Comparison of ENCODE assay signal across 16 cellular contexts in genomic region chr21:42439284-42440186, GRCh38. TPM values are rescaled to one million over a fixed set of nuclear protein-coding genes. Genes with fewer than 3 reads are reported as not detected.
DNase-seq lines count a peak whose midpoint lies in the region; ATAC-seq and FAIRE-seq lines count a peak whose summit lies in the region.
"Had no signal": no experiment of that assay in that cellular context is flagged by ENCODE, and none has a peak within 500 bp of the region (broad histone marks: within the 10 kb centered on the region; RNA-seq: fewer than 3 reads in every experiment).

No MANE protein-coding gene starts in this region.

- peaks cover 20 to 55% (median 28%) of the 10 kb centered on the region in 4 donors for H3K4me1 Mint-ChIP-seq in CD4-positive, CD25-positive, alpha-beta regulatory T cell
- peaks cover 56% of the 10 kb centered on the region for H3K4me1 Mint-ChIP-seq in activated T-cell treated with anti-CD3 and anti-CD28 coated beads, Interleukin-2, amount 50 U/mL, for 24 hours (ENCODE audit: low read depth)
- peaks cover 29 to 59% (median 47%) of the 10 kb centered on the region in 7 donors for H3K4me1 Mint-ChIP-seq in naive thymus-derived CD4-positive, alpha-beta T cell

- no peaks in the 10 kb centered on the region for H3K27me3 ChIP-seq in CD4-positive, CD25-positive, alpha-beta regulatory T cell (ENCODE audit: control insufficient read depth, insufficient read depth, low read length)
- H3K27me3 ChIP-seq in naive thymus-derived CD4-positive, alpha-beta T cell (ENCODE audit: control insufficient read depth in 2 of 2, insufficient read depth in 2 of 2, low read length in 2 of 2): no peaks in the 10 kb centered on the region

- ATAC-seq in CD4-positive, CD25-positive, alpha-beta regulatory T cell (ENCODE audit: low read depth in 2 of 2): peak in 1 of 2 donors; percentile 47
- peak; percentile 36 for ATAC-seq in naive thymus-derived CD4-positive, alpha-beta T cell
- ATAC-seq in GM19023 (IDR thresholded peaks at IDR 0.05; ENCODE audit: unreplicated experiment) (no peak), GM18520 (IDR thresholded peaks at IDR 0.05; ENCODE audit: unreplicated experiment) (no peak), GM21723 (IDR thresholded peaks at IDR 0.05; ENCODE audit: unreplicated experiment) (no peak)

- H3K36me3 Mint-ChIP-seq in CD4-positive, CD25-positive, alpha-beta regulatory T cell: peaks cover 66% of the 10 kb centered on the region
- H3K36me3 Mint-ChIP-seq in activated T-cell treated with anti-CD3 and anti-CD28 coated beads, Interleukin-2, amount 50 U/mL, for 24 hours (ENCODE audit: low read depth): peaks cover 93% of the 10 kb centered on the region
- H3K36me3 Mint-ChIP-seq in naive thymus-derived CD4-positive, alpha-beta T cell: peaks cover 15 to 82% (median 56%) of the 10 kb centered on the region in 5 donors

- H3K27ac ChIP-seq in CD4-positive, CD25-positive, alpha-beta regulatory T cell (ENCODE audit: insufficient read depth, low read length, poor library complexity, severe bottlenecking): peak overlapping the region; percentile 34
- peak overlapping the region; percentile 30 for H3K27ac ChIP-seq in naive thymus-derived CD4-positive, alpha-beta T cell (ENCODE audit: low read depth, low read length)
- H3K27ac ChIP-seq: esophagus squamous epithelium, HL-60, lower lobe of right lung had no signal

- H3K4me3 Mint-ChIP-seq in CD4-positive, CD25-positive, alpha-beta regulatory T cell: peak overlapping the region in 1 of 4 donors; percentile 46
- H3K4me3 Mint-ChIP-seq in activated T-cell treated with anti-CD3 and anti-CD28 coated beads, Interleukin-2, amount 50 U/mL, for 24 hours: peak overlapping the region; percentile 25
- H3K4me3 Mint-ChIP-seq in naive thymus-derived CD4-positive, alpha-beta T cell: peak overlapping the region in 1 of 10 donors; percentile 14

- H3K4me1 ChIP-seq in CD4-positive, CD25-positive, alpha-beta regulatory T cell (ENCODE audit: control insufficient read depth, insufficient read depth, low read length, poor library complexity, severe bottlenecking): peaks cover 10% of the 10 kb centered on the region
- peaks cover 10 to 16% of the 10 kb centered on the region in 2 donors for H3K4me1 ChIP-seq in naive thymus-derived CD4-positive, alpha-beta T cell (ENCODE audit: control insufficient read depth in 2 of 2, insufficient read depth in 2 of 2, low read length in 2 of 2)
- H3K4me1 ChIP-seq: esophagus squamous epithelium, lower lobe of right lung had no signal

- no peaks in the 10 kb centered on the region for H3K9me3 ChIP-seq in CD4-positive, CD25-positive, alpha-beta regulatory T cell (ENCODE audit: control insufficient read depth in 2 of 2, low read length in 2 of 2)
- H3K9me3 ChIP-seq in naive thymus-derived CD4-positive, alpha-beta T cell (ENCODE audit: control insufficient read depth in 2 of 3, low read length in 3 of 3): no peaks in the 10 kb centered on the region
- H3K9me3 ChIP-seq: esophagus squamous epithelium, lower lobe of right lung had no signal

- intact Hi-C loops in naive thymus-derived CD4-positive, alpha-beta T cell (cut with micrococcal nuclease): loop anchor here in 1 of 2 donors (10.0 kb wide), 1 partner anchor 95 kb away; no protein-coding TSS in a partner anchor

- H3K9me3 Mint-ChIP-seq in CD4-positive, CD25-positive, alpha-beta regulatory T cell: peaks cover 0 to 4% (median 0%) of the 10 kb centered on the region in 7 donors
- H3K9me3 Mint-ChIP-seq in activated T-cell treated with anti-CD3 and anti-CD28 coated beads, Interleukin-2, amount 50 U/mL, for 24 hours: peaks cover 5% of the 10 kb centered on the region
- H3K9me3 Mint-ChIP-seq in naive thymus-derived CD4-positive, alpha-beta T cell: peaks cover 0 to 2% (median 0%) of the 10 kb centered on the region in 11 donors

- peak overlapping the region; percentile 60 to 86 (median 84) for H3K27ac Mint-ChIP-seq in CD4-positive, CD25-positive, alpha-beta regulatory T cell
- H3K27ac Mint-ChIP-seq in activated T-cell treated with anti-CD3 and anti-CD28 coated beads, Interleukin-2, amount 50 U/mL, for 24 hours: peak overlapping the region; percentile 87
- H3K27ac Mint-ChIP-seq in naive thymus-derived CD4-positive, alpha-beta T cell: peak overlapping the region; percentile 24 to 90 (median 73)

- POLR2A ChIA-PET in naive thymus-derived CD4-positive, alpha-beta T cell (lab: Charles Lee): no interaction called here

- peak in 1 of 3 donors; percentile 34 for DNase-seq in CD4-positive, CD25-positive, alpha-beta regulatory T cell
- DNase-seq in GM19239 (ENCODE audit: insufficient read length, low spot score): no peak
- DNase-seq in activated T-cell treated with anti-CD3 and anti-CD28 coated beads, Interleukin-2, amount 50 U/mL, for 24 hours: peak; percentile 60
- peak in 1 of 9 donors; percentile 52 for DNase-seq in naive thymus-derived CD4-positive, alpha-beta T cell
- no peak for DNase-seq in HuH-7.5 (ENCODE audit: low spot score)
- DNase-seq: esophagus squamous epithelium, lower lobe of right lung, NCI-H345, T-helper 9 cell had no signal

- no peaks in the 10 kb centered on the region for H3K27me3 Mint-ChIP-seq in CD4-positive, CD25-positive, alpha-beta regulatory T cell
- no peaks in the 10 kb centered on the region for H3K27me3 Mint-ChIP-seq in activated T-cell treated with anti-CD3 and anti-CD28 coated beads, Interleukin-2, amount 50 U/mL, for 24 hours
- no peaks in the 10 kb centered on the region for H3K27me3 Mint-ChIP-seq in naive thymus-derived CD4-positive, alpha-beta T cell

- peaks cover 89% of the 10 kb centered on the region for H3K36me3 ChIP-seq in CD4-positive, CD25-positive, alpha-beta regulatory T cell (ENCODE audit: control insufficient read depth, insufficient read depth, low read length)
- peaks cover 29 to 95% (median 32%) of the 10 kb centered on the region in 3 experiments for H3K36me3 ChIP-seq in naive thymus-derived CD4-positive, alpha-beta T cell (ENCODE audit: control insufficient read depth in 2 of 3, insufficient read depth in 3 of 3, low read length in 3 of 3)
- H3K36me3 ChIP-seq: esophagus squamous epithelium, lower lobe of right lung had no signal

- peak; percentile 62 for FAIRE-seq in GM19239 (lab: Jason Lieb, UNC)

- CTCF ChIA-PET in naive thymus-derived CD4-positive, alpha-beta T cell (lab: Charles Lee): no interaction called here

- H3K4me3 ChIP-seq in CD4-positive, CD25-positive, alpha-beta regulatory T cell (ENCODE audit: low read depth, low read length): no peak overlapping the region
- H3K4me3 ChIP-seq in naive thymus-derived CD4-positive, alpha-beta T cell (ENCODE audit: low read length): no peak overlapping the region
- H3K4me3 ChIP-seq: esophagus squamous epithelium, lower lobe of right lung had no signal

RNA-seq across cellular contexts. Expression of gene UBASH3A, which starts 35.8 kb away (rescaled TPM):
- total RNA-seq in CD4-positive, CD25-positive, alpha-beta regulatory T cell: 56.0 TPM
- 10 to 100 TPM; 36.2 to 52.6 (median 44.4) TPM for polyA plus RNA-seq in CD4-positive, CD25-positive, alpha-beta regulatory T cell
- total RNA-seq in naive thymus-derived CD4-positive, alpha-beta T cell: 100 to 1,000 TPM in 1 of 5 experiments, 10 to 100 TPM in 4; 41.9 to 101 (median 91.7) TPM
- 10 to 100 TPM; 57.1 to 99.3 TPM for polyA plus RNA-seq in naive thymus-derived CD4-positive, alpha-beta T cell
- total RNA-seq: chondrocyte, MCF 10A, RPMI7951 had no signal

RNA-seq across cellular contexts. Expression of gene TMPRSS3, which starts 43.7 kb away (rescaled TPM):
- 4.0 TPM for total RNA-seq in CD4-positive, CD25-positive, alpha-beta regulatory T cell
- polyA plus RNA-seq in CD4-positive, CD25-positive, alpha-beta regulatory T cell: 1 to 10 TPM; 1.1 to 2.4 (median 2.2) TPM
- total RNA-seq in naive thymus-derived CD4-positive, alpha-beta T cell: 1 to 10 TPM in 4 of 5 experiments, under 1 TPM in 1; 0.88 to 7.6 (median 1.5) TPM
- 1 to 10 TPM in 1 of 2 donors, under 1 TPM in 1; 0.11 to 2.9 TPM for polyA plus RNA-seq in naive thymus-derived CD4-positive, alpha-beta T cell
- total RNA-seq: chondrocyte, RPMI7951 had no signal

RNA-seq across cellular contexts. Expression of gene RSPH1, which starts 56.5 kb away (rescaled TPM):
- 0.25 TPM for total RNA-seq in CD4-positive, CD25-positive, alpha-beta regulatory T cell
- not detected for polyA plus RNA-seq in CD4-positive, CD25-positive, alpha-beta regulatory T cell
- under 1 TPM in 2 of 5 experiments, not detected in 3; 0.27 to 0.40 TPM for total RNA-seq in naive thymus-derived CD4-positive, alpha-beta T cell
- polyA plus RNA-seq in naive thymus-derived CD4-positive, alpha-beta T cell: not detected
